In the genomic region with DNA sequence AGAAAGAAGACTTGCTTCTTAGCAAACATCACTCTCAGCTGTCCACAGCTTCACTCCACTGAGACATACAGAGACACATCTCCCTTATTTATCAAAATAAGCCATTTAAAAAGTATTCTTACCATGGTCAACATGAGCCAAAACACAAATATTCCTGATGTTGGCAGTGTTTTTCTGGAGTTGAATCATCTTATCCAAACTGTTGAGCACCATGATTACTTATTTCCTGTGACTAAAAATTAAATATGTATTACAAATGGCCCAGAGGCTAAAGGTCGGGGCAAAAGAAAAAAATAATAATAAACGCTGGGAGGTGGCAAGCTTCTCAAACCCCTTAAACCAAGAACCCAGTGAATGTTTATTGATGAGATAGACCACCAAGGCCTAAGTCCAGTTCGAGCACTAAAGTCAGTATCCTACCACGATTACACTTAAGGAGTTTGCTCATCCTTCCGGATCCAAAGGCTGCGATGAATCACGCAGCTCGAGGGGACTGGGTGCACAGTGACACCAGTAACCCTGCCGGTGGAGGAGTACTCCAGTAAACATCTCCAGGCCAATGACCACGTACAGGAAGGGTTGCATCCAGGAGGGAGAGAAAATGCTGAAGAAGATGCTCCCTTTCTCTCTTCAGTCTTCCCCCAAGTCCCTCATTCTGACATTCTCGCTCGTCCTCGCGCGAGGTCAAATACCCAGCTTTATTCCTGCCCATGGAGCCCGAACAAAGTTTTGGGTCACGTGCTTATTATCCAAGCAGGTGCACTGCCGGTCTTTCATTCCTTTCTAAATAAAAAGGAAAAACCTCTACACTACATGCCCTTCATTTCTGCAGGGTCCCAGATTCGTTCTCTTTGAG, we compare ENCODE assay signal across 8 cellular contexts. TPM values are rescaled to one million over a fixed set of nuclear protein-coding genes. Genes with fewer than 3 reads are reported as not detected.
A peak's percentile ranks its signal among the peaks of the same experiment; 100 is the strongest.
DNase-seq lines count a peak whose midpoint lies in the region; ATAC-seq and TF ChIP-seq lines count a peak whose summit lies in the region.
"Not testable (repeated sequence)": the region's sequence is repeated elsewhere in the genome, so short reads cannot be mapped to it uniquely, and the experiment has no call there.

No MANE protein-coding gene starts in this region.

- H3K27ac Mint-ChIP-seq in activated naive CD4-positive, alpha-beta T cell treated with anti-CD3 and anti-CD28 coated beads, Interleukin-2, amount 10 ng/mL, durations not matched to agents 7 days and 5 days = peak overlapping the region; percentile 86
- H3K27ac Mint-ChIP-seq in naive B cell = peak overlapping the region; percentile 16 to 99 (median 92)
- H3K27ac Mint-ChIP-seq in stimulated activated naive CD8-positive, alpha-beta T cell treated with anti-CD3 and anti-CD28 coated beads, Interleukin-15, Interleukin-2, amounts not matched to agents 100 ng/mL and 50 ng/mL, for 24 hours = peak overlapping the region; percentile 82

- not testable (repeated sequence) for H3K27me3 ChIP-seq in HL-60 (ENCODE audit: insufficient read depth, poor library complexity, severe bottlenecking)

- ATAC-seq in GM21737 (IDR thresholded peaks at IDR 0.05; ENCODE audit: unreplicated experiment) = peak; percentile 19
- not testable (repeated sequence) for ATAC-seq in naive B cell (ENCODE audit: low read depth in 2 of 2)

- H3K9me3 Mint-ChIP-seq in activated naive CD4-positive, alpha-beta T cell treated with anti-CD3 and anti-CD28 coated beads, Interleukin-2, amount 10 ng/mL, durations not matched to agents 7 days and 5 days; naive B cell; stimulated activated naive CD8-positive, alpha-beta T cell treated with anti-CD3 and anti-CD28 coated beads, Interleukin-15, Interleukin-2, amounts not matched to agents 100 ng/mL and 50 ng/mL, for 24 hours: not testable (repeated sequence)

- H3K4me1 Mint-ChIP-seq in activated naive CD4-positive, alpha-beta T cell treated with anti-CD3 and anti-CD28 coated beads, Interleukin-2, amount 10 ng/mL, durations not matched to agents 7 days and 5 days = peaks cover 38% of the 10 kb centered on the region
- peaks cover 32 to 58% (median 47%) of the 10 kb centered on the region in 3 donors for H3K4me1 Mint-ChIP-seq in naive B cell
- H3K4me1 Mint-ChIP-seq in stimulated activated naive CD8-positive, alpha-beta T cell treated with anti-CD3 and anti-CD28 coated beads, Interleukin-15, Interleukin-2, amounts not matched to agents 100 ng/mL and 50 ng/mL, for 24 hours (ENCODE audit: low read depth) = peaks cover 29% of the 10 kb centered on the region

- not testable (repeated sequence) for H3K27me3 Mint-ChIP-seq in activated naive CD4-positive, alpha-beta T cell treated with anti-CD3 and anti-CD28 coated beads, Interleukin-2, amount 10 ng/mL, durations not matched to agents 7 days and 5 days; naive B cell; stimulated activated naive CD8-positive, alpha-beta T cell treated with anti-CD3 and anti-CD28 coated beads, Interleukin-15, Interleukin-2, amounts not matched to agents 100 ng/mL and 50 ng/mL, for 24 hours

- H3K36me3 Mint-ChIP-seq in activated naive CD4-positive, alpha-beta T cell treated with anti-CD3 and anti-CD28 coated beads, Interleukin-2, amount 10 ng/mL, durations not matched to agents 7 days and 5 days = peaks cover 23% of the 10 kb centered on the region
- H3K36me3 Mint-ChIP-seq in naive B cell = peaks cover 10 to 22% of the 10 kb centered on the region in 2 donors
- H3K36me3 Mint-ChIP-seq in stimulated activated naive CD8-positive, alpha-beta T cell treated with anti-CD3 and anti-CD28 coated beads, Interleukin-15, Interleukin-2, amounts not matched to agents 100 ng/mL and 50 ng/mL, for 24 hours (ENCODE audit: low read depth) = peaks cover 31% of the 10 kb centered on the region

- CTCF ChIA-PET in activated naive CD4-positive, alpha-beta T cell treated with anti-CD3 and anti-CD28 coated beads, Interleukin-2, amount 10 ng/mL, durations not matched to agents 7 days and 5 days (lab: Charles Lee) = interaction anchor here (0.8 kb wide), 1 partner anchor 64 kb away, joined by 3 read pairs; no protein-coding TSS in a partner anchor

- TF ChIP-seq CTCF in HL-60 (IDR thresholded peaks at IDR 0.05; ENCODE audit: insufficient read depth, low read length); fibroblast of villous mesenchyme (IDR thresholded peaks at IDR 0.05; ENCODE audit: insufficient read depth, low read depth, low read length): not testable (repeated sequence)

- DNase-seq in Daoy (ENCODE audit: low read depth) = peak; percentile 62
- peak; percentile 38 to 42 for DNase-seq in HL-60 (ENCODE audit: low read depth in 1 of 2, low spot score in 1 of 2)
- DNase-seq in RKO (ENCODE audit: low spot score) = peak; percentile 90
- DNase-seq in activated naive CD4-positive, alpha-beta T cell treated with anti-CD3 and anti-CD28 coated beads, Interleukin-2, amount 10 ng/mL, durations not matched to agents 7 days and 5 days = peak; percentile 49
- peak; percentile 58 for DNase-seq in fibroblast of villous mesenchyme (ENCODE audit: low read depth)
- not testable (repeated sequence) for DNase-seq in naive B cell

- peak overlapping the region; percentile 92 for H3K4me3 ChIP-seq in HL-60 (replicated peaks; ENCODE audit: insufficient read depth, low read length)
- peak overlapping the region; percentile 74 for H3K4me3 ChIP-seq in fibroblast of villous mesenchyme (ENCODE audit: low read depth, low read length)

- H3K27ac ChIP-seq in HL-60 (replicated peaks) = peak overlapping the region; percentile 75

- peak overlapping the region; percentile 94 for H3K4me3 Mint-ChIP-seq in activated naive CD4-positive, alpha-beta T cell treated with anti-CD3 and anti-CD28 coated beads, Interleukin-2, amount 10 ng/mL, durations not matched to agents 7 days and 5 days
- peak overlapping the region; percentile 85 to 98 (median 96) for H3K4me3 Mint-ChIP-seq in naive B cell
- H3K4me3 Mint-ChIP-seq in stimulated activated naive CD8-positive, alpha-beta T cell treated with anti-CD3 and anti-CD28 coated beads, Interleukin-15, Interleukin-2, amounts not matched to agents 100 ng/mL and 50 ng/mL, for 24 hours = peak overlapping the region; percentile 91

RNA-seq across cellular contexts. Expression of a gene that starts 0.7 kb away (rescaled TPM):
- 21.6 and 37.9 TPM in 2 replicates for total RNA-seq in Daoy (2014; rRNA removed; shearing (Covaris generic))
- total RNA-seq in fibroblast of villous mesenchyme = 18.0 and 22.9 TPM in 2 replicates
- 10 to 100 TPM; 17.7 to 43.0 (median 23.7) TPM for polyA plus RNA-seq in naive B cell (ENCODE audit: low read depth in 6 of 6)

RNA-seq across cellular contexts. Expression of a gene that starts 0.8 kb away (rescaled TPM):
- 1.8 and 11.0 TPM in 2 replicates for total RNA-seq in Daoy (2014; rRNA removed; shearing (Covaris generic))
- total RNA-seq in fibroblast of villous mesenchyme = 0.86 and 1.6 TPM in 2 replicates
- 10 to 100 TPM in 1 of 6 donors, 1 to 10 TPM in 4, under 1 TPM in 1; 0.80 to 24.0 (median 4.4) TPM for polyA plus RNA-seq in naive B cell (ENCODE audit: low read depth in 6 of 6)
